10 cellular contexts compared by ENCODE assay signal in genomic region chr3:72347819-72348319, GRCh38.
A peak's percentile ranks its signal among the peaks of the same experiment; 100 is the strongest.
DNase-seq lines count a peak whose midpoint lies in the region; ATAC-seq and TF ChIP-seq lines count a peak whose summit lies in the region.
"Had no signal": no experiment of that assay in that cellular context is flagged by ENCODE, and none has a peak within 500 bp of the region (broad histone marks: within the 10 kb centered on the region; RNA-seq: fewer than 3 reads in every experiment).

No MANE protein-coding gene starts in this region.

- H3K27me3 ChIP-seq in duodenal mucosa (ENCODE audit: control insufficient read depth in 1 of 2, insufficient read depth in 2 of 2, low read length in 2 of 2) (no peaks in the 10 kb centered on the region), muscle layer of colon (ENCODE audit: control insufficient read depth in 1 of 2, insufficient read depth in 2 of 2, low read length in 2 of 2) (no peaks in the 10 kb centered on the region), tibial artery (no peaks in the 10 kb centered on the region)

- intact Hi-C loops in tibial artery (cut with DNase I; ENCODE audit: low total_unique reads) = no loop called here

- ATAC-seq in HG02981 (IDR thresholded peaks at IDR 0.05; ENCODE audit: unreplicated experiment) = peak; percentile 42
- no peak for ATAC-seq in HG03521 (IDR thresholded peaks at IDR 0.05; ENCODE audit: unreplicated experiment)

- peak overlapping the region; percentile 79 for H3K27ac ChIP-seq in VCaP
- no peak overlapping the region for H3K27ac ChIP-seq in duodenal mucosa (ENCODE audit: low read depth, low read length)
- H3K27ac ChIP-seq in muscle layer of colon (ENCODE audit: low read depth, low read length) = peak overlapping the region; percentile 41
- H3K27ac ChIP-seq in tibial artery = peak overlapping the region; percentile 35 to 74
- H3K27ac ChIP-seq: PC-9 had no signal

- no peak overlapping the region for H3K9ac ChIP-seq in duodenal mucosa (ENCODE audit: low read depth in 1 of 2, low read length in 2 of 2)
- H3K9ac ChIP-seq in muscle layer of colon (ENCODE audit: low read length) = no peak overlapping the region

- H3K9me3 ChIP-seq in duodenal mucosa (ENCODE audit: control insufficient read depth in 1 of 2, low read length in 2 of 2) (no peaks in the 10 kb centered on the region), muscle layer of colon (ENCODE audit: low read length) (no peaks in the 10 kb centered on the region), tibial artery (no peaks in the 10 kb centered on the region)

- H3K36me3 ChIP-seq in duodenal mucosa (ENCODE audit: control insufficient read depth in 1 of 2, insufficient read depth in 2 of 2, low read length in 2 of 2) (no peaks in the 10 kb centered on the region), muscle layer of colon (ENCODE audit: insufficient read depth, low read length) (no peaks in the 10 kb centered on the region), tibial artery (no peaks in the 10 kb centered on the region)

- DNase-seq in GM12864 (ENCODE audit: low read depth) (peak; percentile 31), tibial artery (peak; percentile 92 to 95), DMS 273 (lab: John Stamatoyannopoulos, UW; ENCODE audit: unreplicated experiment) (no peak)

- H3K4me3 ChIP-seq in GM12864 (ENCODE audit: low read depth, low read length) (no peak overlapping the region), duodenal mucosa (ENCODE audit: low read depth in 1 of 2, low read length in 2 of 2) (peak overlapping the region; percentile 34 to 36), muscle layer of colon (ENCODE audit: low read depth in 1 of 2, low read length in 2 of 2) (no peak overlapping the region), tibial artery (no peak overlapping the region)
- H3K4me3 ChIP-seq: PC-9, skin epidermis had no signal

- TF ChIP-seq CTCF in GM12864 (IDR thresholded peaks at IDR 0.05; ENCODE audit: low read depth, low read length, missing control alignments) = no peak
- peak; percentile 27 for TF ChIP-seq CTCF in VCaP (conservative IDR thresholded peaks at IDR 0.05)
- TF ChIP-seq CTCF in tibial artery (IDR thresholded peaks at IDR 0.05) = peak in 1 of 2 experiments; percentile 18

- H3K4me1 ChIP-seq in duodenal mucosa (ENCODE audit: control insufficient read depth in 1 of 2, insufficient read depth in 2 of 2, low read length in 2 of 2) (peaks cover 0 to 8% of the 10 kb centered on the region in 2 donors), muscle layer of colon (ENCODE audit: insufficient read depth, low read length) (peaks cover 10% of the 10 kb centered on the region), tibial artery (peaks cover 0 to 23% (median 17%) of the 10 kb centered on the region in 4 donors)

Comparison
In these comparisons a context has a peak if more than half of its experiments do, and no peak if none do; other contexts are left out.
1. H3K4me3 ChIP-seq: peak in duodenal mucosa (2 of 2); none in GM12864 (single experiment), muscle layer of colon (0 of 2) and tibial artery (0 of 2).